In the genomic region with DNA sequence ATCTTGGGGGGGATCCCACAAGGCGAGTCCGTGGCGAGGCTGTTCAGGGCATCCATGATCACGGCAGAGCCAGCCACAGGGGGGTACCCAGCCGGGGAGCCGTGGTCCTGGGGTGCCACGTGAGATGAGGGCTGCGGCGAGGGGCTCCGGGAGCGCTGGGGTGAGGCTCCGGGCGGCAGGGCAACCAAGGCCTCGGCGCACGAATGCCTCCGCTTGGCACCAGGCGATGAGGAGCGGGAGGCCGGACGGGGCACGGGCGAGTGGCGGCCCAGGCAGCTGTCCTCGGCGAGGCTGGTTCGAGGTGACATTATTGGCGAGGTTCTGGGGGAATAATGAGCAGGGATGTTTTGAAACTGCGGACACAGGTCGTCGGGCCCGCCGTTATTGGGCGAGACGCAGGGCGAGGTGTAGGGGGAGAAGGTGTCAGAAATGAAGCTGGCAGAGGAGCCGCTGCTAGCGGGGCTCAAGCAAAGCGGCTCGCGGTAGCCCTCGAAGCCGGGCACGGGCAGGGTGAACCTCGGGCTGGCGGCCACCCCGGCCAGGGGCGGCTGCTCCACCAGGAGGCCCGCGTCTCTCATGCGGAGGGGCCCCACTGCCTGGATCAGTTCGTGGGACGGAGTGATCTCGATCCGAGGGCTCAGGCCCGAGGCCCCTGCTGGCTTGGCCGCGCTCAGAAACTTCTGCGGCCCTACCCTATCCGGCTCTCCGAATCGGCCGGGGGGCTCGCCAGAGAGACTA, we compare ENCODE assay signal across 24 cellular contexts.
"Had no signal": no experiment of that assay in that cellular context is flagged by ENCODE, and none has a peak within 500 bp of the region (broad histone marks: within the 10 kb centered on the region; RNA-seq: fewer than 3 reads in every experiment).

No MANE protein-coding gene starts in this region.

- H3K27ac Mint-ChIP-seq: mesothelial cell of epicardium had no signal

- H3K36me3 ChIP-seq: brain microvascular endothelial cell, gastrocnemius medialis, left ventricle myocardium inferior, neutrophil, ovary, prostate gland, thoracic aorta, vagina had no signal

- DNase-seq: activated CD4-positive, alpha-beta memory T cell treated with anti-CD3 and anti-CD28 coated beads, Interleukin-2, amount 10 ng/mL, durations not matched to agents 7 days and 5 days; activated CD4-positive, alpha-beta T cell treated with anti-CD3 and anti-CD28 coated beads, Interleukin-2, amount 10 ng/mL, durations not matched to agents 24 days and 14 days; activated gamma-delta T cell; brain microvascular endothelial cell; central memory CD4-positive, alpha-beta T cell; dorsolateral prefrontal cortex; gastrocnemius medialis; hippocampal formation; left ventricle myocardium inferior; naive thymus-derived CD8-positive, alpha-beta T cell; ovary; stimulated activated CD4-positive, alpha-beta T cell treated with anti-CD3 and anti-CD28 coated beads, Interleukin-12 subunit alpha, Interleukin-12 subunit beta, amount 100 ng/mL, for 4 hours; T1000 had no signal

- ATAC-seq: activated naive CD4-positive, alpha-beta T cell treated with anti-CD3 and anti-CD28 coated beads, Interleukin-2, amount 50 U/mL, for 72 hours; gastrocnemius medialis; naive thymus-derived CD8-positive, alpha-beta T cell had no signal

- H3K9me3 ChIP-seq: ascending aorta, esophagus muscularis mucosa, gastrocnemius medialis, left ventricle myocardium inferior, neutrophil, ovary, prostate gland, thoracic aorta, vagina had no signal

- H3K27me3 Mint-ChIP-seq: activated CD4-positive, alpha-beta memory T cell treated with anti-CD3 and anti-CD28 coated beads, Interleukin-2, amount 10 ng/mL, durations not matched to agents 7 days and 5 days; activated CD4-positive, alpha-beta T cell treated with anti-CD3 and anti-CD28 coated beads, Interleukin-2, amount 10 ng/mL, durations not matched to agents 24 days and 14 days; naive thymus-derived CD8-positive, alpha-beta T cell; type B pancreatic cell had no signal

- H3K4me1 ChIP-seq: ascending aorta had no signal

- H3K9me3 Mint-ChIP-seq: activated CD4-positive, alpha-beta memory T cell treated with anti-CD3 and anti-CD28 coated beads, Interleukin-2, amount 10 ng/mL, durations not matched to agents 7 days and 5 days; activated CD4-positive, alpha-beta T cell treated with anti-CD3 and anti-CD28 coated beads, Interleukin-2, amount 10 ng/mL, durations not matched to agents 24 days and 14 days; activated naive CD4-positive, alpha-beta T cell treated with anti-CD3 and anti-CD28 coated beads, Interleukin-2, amount 50 U/mL, for 72 hours; activated T-helper 1 cell treated with anti-CD3 and anti-CD28 coated beads, Interleukin-12 subunit alpha, Interleukin-12 subunit beta, Interleukin-2, Interleukin-4 antibody, amounts not matched to agents 30 ng/mL and 10 ng/mL and 1 ng/mL, durations not matched to agents 14 hours and 24 hours and 36 hours; mesothelial cell of epicardium; naive thymus-derived CD8-positive, alpha-beta T cell; T-helper 1 cell treated with Interleukin-12 subunit alpha and Interleukin-12 subunit beta and Interleukin-4 antibody, amounts not matched to agents 30 μg/mL and 1 μg/mL, for 36 hours; type B pancreatic cell had no signal

- H3K4me3 Mint-ChIP-seq: activated CD4-positive, alpha-beta memory T cell treated with anti-CD3 and anti-CD28 coated beads, Interleukin-2, amount 10 ng/mL, durations not matched to agents 7 days and 5 days; mesothelial cell of epicardium; naive thymus-derived CD8-positive, alpha-beta T cell; T-helper 1 cell treated with Interleukin-12 subunit alpha and Interleukin-12 subunit beta and Interleukin-4 antibody, amounts not matched to agents 30 μg/mL and 1 μg/mL, for 36 hours; type B pancreatic cell had no signal

- H3K4me3 ChIP-seq: ascending aorta, dorsolateral prefrontal cortex, esophagus muscularis mucosa, gastrocnemius medialis, left ventricle myocardium inferior, ovary, prostate gland, thoracic aorta, vagina had no signal

- H3K27ac ChIP-seq: ascending aorta, brain microvascular endothelial cell, esophagus muscularis mucosa, gastrocnemius medialis, left ventricle myocardium inferior, neutrophil, ovary, prostate gland, thoracic aorta, vagina had no signal
